Comparison of ENCODE assay signal across 15 cellular contexts in genomic region chrX:95762716-95763115, GRCh38.
DNase-seq lines count a peak whose midpoint lies in the region; ATAC-seq and TF ChIP-seq lines count a peak whose summit lies in the region.
"Had no signal": no experiment of that assay in that cellular context is flagged by ENCODE, and none has a peak within 500 bp of the region (broad histone marks: within the 10 kb centered on the region; RNA-seq: fewer than 3 reads in every experiment).

No MANE protein-coding gene starts in this region.

- no peaks in the 10 kb centered on the region for H3K79me2 ChIP-seq in neural progenitor cell (ENCODE audit: low read depth)

- no peak overlapping the region for H3K4me2 ChIP-seq in neural progenitor cell

- H3K27ac Mint-ChIP-seq in WTC11: no peak overlapping the region
- H3K27ac Mint-ChIP-seq in neural progenitor cell: peak overlapping the region; percentile 89
- H3K27ac Mint-ChIP-seq: effector memory CD8-positive, alpha-beta T cell had no signal

- TF ChIP-seq CTCF in GM12872 (IDR thresholded peaks at IDR 0.05; ENCODE audit: insufficient read depth, low read depth, low read length) (peak; percentile 39; the same call in 1 of the 3 replicates), LNCaP clone FGC (IDR thresholded peaks at IDR 0.05; ENCODE audit: control insufficient read depth, extremely low read depth, insufficient read depth) (0 out of 2 replicates have a peak, but pooled peaks have one; percentile 24), WTC11 (IDR thresholded peaks at IDR 0.05) (no peak), neural progenitor cell (IDR thresholded peaks at IDR 0.05) (peak; percentile 60), mucosa of descending colon (IDR thresholded peaks at IDR 0.05) (no peak)

- H3K4me3 Mint-ChIP-seq in WTC11 (no peak overlapping the region), neural progenitor cell (no peak overlapping the region)
- H3K4me3 Mint-ChIP-seq: brain; effector memory CD8-positive, alpha-beta T cell had no signal

- peaks cover 5% of the 10 kb centered on the region for H3F3A ChIP-seq in neural progenitor cell (ENCODE audit: low read depth)

- H4K20me1 ChIP-seq in neural progenitor cell (ENCODE audit: low read depth): no peaks in the 10 kb centered on the region

- H3K27me3 Mint-ChIP-seq in WTC11 (ENCODE audit: low read depth) (no peaks in the 10 kb centered on the region), neural progenitor cell (ENCODE audit: insufficient read depth, low read depth) (no peaks in the 10 kb centered on the region)
- H3K27me3 Mint-ChIP-seq: brain; effector memory CD8-positive, alpha-beta T cell had no signal

- H3K4me1 ChIP-seq in neural progenitor cell (peaks cover 14% of the 10 kb centered on the region), mucosa of descending colon (ENCODE audit: low read depth) (no peaks in the 10 kb centered on the region)
- H3K4me1 ChIP-seq: Caco-2, left lung, testis had no signal

- CTCF ChIA-PET in WTC11 (lab: Charles Lee): interaction anchor here (1.1 kb wide), 1 partner anchor 257 kb away, joined by 3 read pairs; no protein-coding TSS in a partner anchor

- H3K36me3 Mint-ChIP-seq in WTC11: no peaks in the 10 kb centered on the region
- H3K36me3 Mint-ChIP-seq in neural progenitor cell: no peaks in the 10 kb centered on the region
- H3K36me3 Mint-ChIP-seq: brain had no signal

- H3K4me3 ChIP-seq in LNCaP clone FGC (ENCODE audit: low read depth, low read length) (no peak overlapping the region), neural progenitor cell (no peak overlapping the region), mucosa of descending colon (no peak overlapping the region)
- H3K4me3 ChIP-seq: left lung, testis had no signal

- no peaks in the 10 kb centered on the region for H3K27me3 ChIP-seq in neural progenitor cell
- H3K27me3 ChIP-seq: left lung, testis had no signal

- no peak overlapping the region for H2AFZ ChIP-seq in neural progenitor cell (replicated peaks)

- intact Hi-C loops in mucosa of descending colon (cut with DNase I, micrococcal nuclease): no loop called here

- POLR2A ChIA-PET in WTC11 (lab: Charles Lee): no interaction called here

- no peaks in the 10 kb centered on the region for H3K36me3 ChIP-seq in neural progenitor cell
- no peaks in the 10 kb centered on the region for H3K36me3 ChIP-seq in mucosa of descending colon (ENCODE audit: low read depth)
- H3K36me3 ChIP-seq: left lung had no signal

- DNase-seq in LNCaP clone FGC (ENCODE audit: low read depth) (no peak), WTC11 (ENCODE audit: low spot score) (no peak), neural progenitor cell (ENCODE audit: low spot score) (peak; percentile 44), mucosa of descending colon (no peak), A172 (ENCODE audit: low spot score) (no peak)
- DNase-seq: effector memory CD8-positive, alpha-beta T cell; HCEC 1CT; left lung; NCI-H1105 treated with DMSO at 0.1 percent for 48 hours; NCI-H774; testis had no signal

- no peaks in the 10 kb centered on the region for H3K9me3 ChIP-seq in neural progenitor cell (ENCODE audit: low read depth)
- H3K9me3 ChIP-seq in mucosa of descending colon: no peaks in the 10 kb centered on the region
- H3K9me3 ChIP-seq: Caco-2, left lung, testis had no signal

- H3K27ac ChIP-seq in neural progenitor cell: no peak overlapping the region
- H3K27ac ChIP-seq: left lung, testis had no signal

- H3K4me1 Mint-ChIP-seq in WTC11 (peaks cover 22% of the 10 kb centered on the region), neural progenitor cell (peaks cover 13% of the 10 kb centered on the region)

- no peak overlapping the region for H3K9ac ChIP-seq in neural progenitor cell

- peaks cover 4% of the 10 kb centered on the region; the same call in 1 of the 2 replicates for H3K9me3 Mint-ChIP-seq in WTC11
- H3K9me3 Mint-ChIP-seq in neural progenitor cell: no peaks in the 10 kb centered on the region
- H3K9me3 Mint-ChIP-seq: effector memory CD8-positive, alpha-beta T cell had no signal

- ATAC-seq in WTC11 (peak; percentile 66), mucosa of descending colon (no peak), GM21576 (IDR thresholded peaks at IDR 0.05; ENCODE audit: unreplicated experiment) (no peak)
- ATAC-seq: effector memory CD8-positive, alpha-beta T cell; left lung had no signal

TF ChIP-seq in WTC11, 78 proteins besides CTCF, POLR2A, EP300 and RAD21:
- TF ChIP-seq TP53 (CRISPR knock-in tag; IDR thresholded peaks at IDR 0.05) (no peak), TCF7 (CRISPR knock-in tag; IDR thresholded peaks at IDR 0.05; ENCODE audit: low read depth) (no peak), NFE2L1 (CRISPR knock-in tag; IDR thresholded peaks at IDR 0.05) (no peak), TEAD1 (CRISPR knock-in tag; IDR thresholded peaks at IDR 0.05) (no peak), JUN (CRISPR knock-in tag; IDR thresholded peaks at IDR 0.05) (no peak)
TF ChIP-seq in WTC11: peak in this region for 0.

Comparison
In these comparisons a context has a peak if more than half of its experiments do, and no peak if none do; other contexts are left out.
1. CTCF ChIP-seq: peak in GM12872 (single experiment), LNCaP clone FGC (single experiment) and neural progenitor cell (single experiment); none in WTC11 (single experiment) and mucosa of descending colon (single experiment).